Comparison of ENCODE assay signal across 8 cellular contexts in genomic region chr6:125986295-125986955, GRCh38. TPM values are rescaled to one million over a fixed set of nuclear protein-coding genes. Genes with fewer than 3 reads are reported as not detected.
DNase-seq lines count a peak whose midpoint lies in the region; ATAC-seq and TF ChIP-seq lines count a peak whose summit lies in the region.

TRMT11 (plus strand) TSS chr6:125986540; CDS start chr6:125986551, 11 bp downstream.

- intact Hi-C loops in aorta (cut with DNase I) = no loop called here

- H3K36me3 Mint-ChIP-seq in T-helper 17 cell (ENCODE audit: low read depth) = no peaks in the 10 kb centered on the region

- DNase-seq in NCI-H1436 treated with DMSO at 0.1 percent for 48 hours (lab: John Stamatoyannopoulos, UW) (peak; percentile 88), T-helper 17 cell (peak; percentile 63 to 75 (median 70)), anterior cingulate cortex (lab: John Stamatoyannopoulos, UW) (peak; percentile 28 to 93 (median 81)), hepatic stellate cell (ENCODE audit: low spot score) (peak; percentile 91), aorta (peak; percentile 91 to 95)

- H3K27me3 ChIP-seq in rectal smooth muscle tissue (ENCODE audit: control insufficient read depth, insufficient read depth, low read length) (no peaks in the 10 kb centered on the region), aorta (ENCODE audit: control insufficient read depth in 1 of 2, insufficient read depth in 2 of 2, low read length in 1 of 2) (no peaks in the 10 kb centered on the region)

- TF ChIP-seq POLR2A in GM15510 (IDR thresholded peaks at IDR 0.05; ENCODE audit: borderline replicate concordance, extremely low read depth, insufficient read length) = peak; percentile 97

- no peak within 1 kb of the TSS for H3K4me3 Mint-ChIP-seq in T-helper 17 cell

- H3K27ac ChIP-seq in rectal smooth muscle tissue (ENCODE audit: low read depth, low read length) = peak within 1 kb of the TSS; percentile 81
- H3K27ac ChIP-seq in aorta (ENCODE audit: low read depth in 1 of 2, low read length in 2 of 2) = peak within 1 kb of the TSS; percentile 2 to 18

- no peaks in the 10 kb centered on the region for H3K27me3 Mint-ChIP-seq in T-helper 17 cell

- H3K4me1 ChIP-seq in rectal smooth muscle tissue (ENCODE audit: control insufficient read depth, insufficient read depth, low read length) (peaks cover 7% of the 10 kb centered on the region), aorta (ENCODE audit: control insufficient read depth in 1 of 2, insufficient read depth in 2 of 2, low read length in 2 of 2) (peaks cover 4 to 5% of the 10 kb centered on the region in 2 donors)

- H3K9ac ChIP-seq in rectal smooth muscle tissue (ENCODE audit: low read length) = peak within 1 kb of the TSS; percentile 97

- WGBS in aorta, 2 donors = 0% methylated on average over 51 of the region's 51 CpGs

- no peaks in the 10 kb centered on the region for H3K9me3 ChIP-seq in T-helper 17 cell (ENCODE audit: control insufficient read depth, low read length, poor library complexity, severe bottlenecking)
- H3K9me3 ChIP-seq in aorta (ENCODE audit: control insufficient read depth, low read length) = no peaks in the 10 kb centered on the region

- H3K4me1 Mint-ChIP-seq in T-helper 17 cell = peaks cover 13% of the 10 kb centered on the region

- ATAC-seq in HG02852 (IDR thresholded peaks at IDR 0.05; ENCODE audit: unreplicated experiment) (peak; percentile 98), T-helper 17 cell (peak; percentile 97), aorta (ENCODE audit: low FRiP score) (peak; percentile 96)

- H3K4me3 ChIP-seq in rectal smooth muscle tissue (ENCODE audit: low read length) (peak within 1 kb of the TSS; percentile 100), aorta (ENCODE audit: low read length in 2 of 2) (peak within 1 kb of the TSS; percentile 51 to 92)

- no peak within 1 kb of the TSS for H3K27ac Mint-ChIP-seq in T-helper 17 cell

- H3K36me3 ChIP-seq in rectal smooth muscle tissue (ENCODE audit: control insufficient read depth, insufficient read depth, low read length) (no peaks in the 10 kb centered on the region), aorta (ENCODE audit: control insufficient read depth in 1 of 2, insufficient read depth in 2 of 2, low read length in 1 of 2) (no peaks in the 10 kb centered on the region)

RNA-seq across cellular contexts. Expression of gene TRMT11, which starts in this region (rescaled TPM):
- total RNA-seq in T-helper 17 cell (10 to 100 TPM; 17.8 to 20.1 TPM), aorta (10 to 100 TPM; 30.4 to 34.3 TPM)
- polyA plus RNA-seq in aorta = 10 to 100 TPM; 13.9 to 23.0 TPM

Comparison
In these comparisons a context has a peak if more than half of its experiments do, and no peak if none do; other contexts are left out.
1. Peak in every context shown above with its lines: DNase-seq, ATAC-seq, H3K4me3 ChIP-seq and H3K27ac ChIP-seq.